In the genomic region with DNA sequence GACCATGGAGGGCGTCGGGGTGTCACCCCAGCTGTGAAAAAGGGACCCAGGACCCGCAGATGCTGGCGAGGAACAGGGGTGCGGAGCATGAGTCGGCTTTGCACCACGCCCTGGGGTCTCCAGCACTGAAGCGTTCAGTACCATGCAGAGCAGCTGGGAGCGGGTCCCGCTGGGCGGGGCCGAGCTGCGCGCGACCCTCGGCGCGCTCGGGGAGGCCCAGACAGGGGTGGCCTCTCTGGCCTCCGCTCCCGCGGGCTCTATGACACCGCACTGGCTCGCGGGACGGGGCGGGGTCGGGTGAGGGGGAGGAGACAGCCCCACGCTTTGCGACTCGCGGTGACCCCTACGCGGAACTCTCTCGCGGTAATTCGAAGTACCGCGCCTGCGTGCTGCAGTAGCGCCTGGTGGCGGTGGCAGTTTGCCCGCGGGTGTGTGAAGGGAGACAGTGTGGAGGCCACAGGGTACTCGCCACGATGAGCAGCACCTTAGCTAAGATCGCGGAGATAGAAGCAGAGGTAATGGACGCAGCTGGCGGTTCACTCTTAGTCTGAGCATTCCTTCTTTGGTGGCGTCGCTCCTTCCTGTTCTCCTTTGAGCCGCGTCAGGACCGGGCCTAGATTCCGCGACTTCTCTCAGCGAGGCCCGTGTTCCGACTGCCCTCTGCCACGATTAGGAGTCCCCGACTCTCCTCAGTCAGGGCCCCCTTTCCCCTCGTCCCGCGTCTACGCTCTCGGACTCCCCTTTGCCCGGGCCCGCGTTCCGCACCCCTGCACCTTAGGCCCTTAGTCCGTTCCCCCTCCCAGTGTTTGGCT, we compare ENCODE assay signal across 8 cellular contexts. TPM values are rescaled to one million over a fixed set of nuclear protein-coding genes. Genes with fewer than 3 reads are reported as not detected.
DNase-seq lines count a peak whose midpoint lies in the region; ATAC-seq and TF ChIP-seq lines count a peak whose summit lies in the region.

A gene with protein sequence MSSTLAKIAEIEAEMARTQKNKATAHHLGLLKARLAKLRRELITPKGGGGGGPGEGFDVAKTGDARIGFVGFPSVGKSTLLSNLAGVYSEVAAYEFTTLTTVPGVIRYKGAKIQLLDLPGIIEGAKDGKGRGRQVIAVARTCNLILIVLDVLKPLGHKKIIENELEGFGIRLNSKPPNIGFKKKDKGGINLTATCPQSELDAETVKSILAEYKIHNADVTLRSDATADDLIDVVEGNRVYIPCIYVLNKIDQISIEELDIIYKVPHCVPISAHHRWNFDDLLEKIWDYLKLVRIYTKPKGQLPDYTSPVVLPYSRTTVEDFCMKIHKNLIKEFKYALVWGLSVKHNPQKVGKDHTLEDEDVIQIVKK (plus strand): TSS at position 394 of the 812 bp plus-strand sequence. CDS start 80 bp downstream, at position 474.

- H3F3A ChIP-seq in DOHH2 (ENCODE audit: control insufficient read depth, insufficient read depth) (peaks cover 13% of the 10 kb centered on the region), GM23248 (ENCODE audit: insufficient read depth) (0 out of 2 replicates have a peak, but pooled peaks cover 3% of the 10 kb centered on the region)

- peak within 1 kb of the TSS; percentile 89 to 98 (median 94) for H3K4me3 Mint-ChIP-seq in naive thymus-derived CD8-positive, alpha-beta T cell

- peak within 1 kb of the TSS; percentile 90 to 97 (median 96) for H3K27ac Mint-ChIP-seq in naive thymus-derived CD8-positive, alpha-beta T cell

- H3K9me3 ChIP-seq in DOHH2 (ENCODE audit: control insufficient read depth, insufficient read depth, low read length) (peaks cover under 1% of the 10 kb centered on the region; the same call in 1 of the 2 replicates), GM23248 (ENCODE audit: low read depth) (no peaks in the 10 kb centered on the region), fibroblast of lung (ENCODE audit: control insufficient read depth, insufficient read depth, low read depth, low read length) (no peaks in the 10 kb centered on the region)

- H3K4me3 ChIP-seq in DOHH2 (ENCODE audit: low read length) (peak within 1 kb of the TSS; percentile 87), GM23248 (peak within 1 kb of the TSS; percentile 85), fibroblast of lung (replicated peaks in 1 of 4; ENCODE audit: control extremely low read depth in 1 of 4, insufficient read depth in 1 of 4, low read depth in 3 of 4, low read length in 4 of 4) (peak within 1 kb of the TSS; percentile 54 to 97 (median 89))

- peaks cover 45% of the 10 kb centered on the region for H3K36me3 ChIP-seq in DOHH2 (ENCODE audit: control insufficient read depth, low read length)
- H3K36me3 ChIP-seq in GM23248 (ENCODE audit: low read depth), result peaks cover 8% of the 10 kb centered on the region
- H3K36me3 ChIP-seq in fibroblast of lung (ENCODE audit: control insufficient read depth, insufficient read depth, low read length), result peaks cover 3% of the 10 kb centered on the region

- TF ChIP-seq CTCF in DOHH2 (IDR thresholded peaks at IDR 0.05; ENCODE audit: low read depth, low read length, poor library complexity, severe bottlenecking), result no peak
- no peak for TF ChIP-seq CTCF in fibroblast of lung (conservative IDR thresholded peaks at IDR 0.05 in 1 of 2, IDR thresholded peaks at IDR 0.05 in 1 of 2; ENCODE audit: low read depth in 1 of 2, low read length in 2 of 2)

- peaks cover 2 to 34% (median 5%) of the 10 kb centered on the region in 3 donors for H3K36me3 Mint-ChIP-seq in naive thymus-derived CD8-positive, alpha-beta T cell

- no peaks in the 10 kb centered on the region for H3K27me3 ChIP-seq in DOHH2 (ENCODE audit: control insufficient read depth, low read length)
- H3K27me3 ChIP-seq in GM23248 (replicated peaks; ENCODE audit: insufficient read depth), result no peaks in the 10 kb centered on the region
- no peaks in the 10 kb centered on the region for H3K27me3 ChIP-seq in fibroblast of lung (ENCODE audit: control insufficient read depth, insufficient read depth, low read length)

- H4K20me1 ChIP-seq in DOHH2 (ENCODE audit: control insufficient read depth, insufficient read depth, low read depth, low read length) (no peaks in the 10 kb centered on the region; the same call in 1 of the 2 replicates), GM23248 (ENCODE audit: insufficient read depth) (no peaks in the 10 kb centered on the region), fibroblast of lung (ENCODE audit: control insufficient read depth, extremely low read depth, insufficient read depth, low read length) (no peaks in the 10 kb centered on the region)

- peak; percentile 99 for DNase-seq in GM23248
- peak; percentile 96 for DNase-seq in Kasumi-1 (lab: John Stamatoyannopoulos, UW)
- peak; percentile 93 for DNase-seq in RPMI7951 (ENCODE audit: low read depth)
- peak; percentile 93 to 94 for DNase-seq in activated T-helper 1 cell treated with anti-CD3 and anti-CD28 coated beads, Interleukin-2, amount 50 U/mL, for 16 hours (ENCODE audit: low read depth in 1 of 2, low spot score in 1 of 2)
- DNase-seq in fibroblast of lung (ENCODE audit: low read depth in 2 of 2), result peak; percentile 92 to 96
- peak; percentile 92 to 98 (median 95) for DNase-seq in naive thymus-derived CD8-positive, alpha-beta T cell
- DNase-seq in stimulated activated naive CD4-positive, alpha-beta T cell (lab: John Stamatoyannopoulos, UW), result peak; percentile 89 to 96 (median 93)

- H3K4me1 ChIP-seq in DOHH2 (ENCODE audit: control insufficient read depth, low read length) (peaks cover 20% of the 10 kb centered on the region), GM23248 (ENCODE audit: insufficient read depth) (peaks cover 12% of the 10 kb centered on the region), fibroblast of lung (ENCODE audit: control insufficient read depth, extremely low read depth, insufficient read depth, low read length) (no peaks in the 10 kb centered on the region)

- peaks cover 0 to under 1% (median 0%) of the 10 kb centered on the region in 9 donors for H3K9me3 Mint-ChIP-seq in naive thymus-derived CD8-positive, alpha-beta T cell

- H3K9me2 ChIP-seq in DOHH2 (replicated peaks; ENCODE audit: control insufficient read depth, low read length) (no peaks in the 10 kb centered on the region), GM23248 (ENCODE audit: insufficient read depth) (no peaks in the 10 kb centered on the region)

- H3K27me3 Mint-ChIP-seq in naive thymus-derived CD8-positive, alpha-beta T cell, result peaks cover 0 to under 1% (median 0%) of the 10 kb centered on the region in 5 donors

- H3K27ac ChIP-seq in DOHH2 (ENCODE audit: low read depth, low read length) (peak within 1 kb of the TSS; percentile 51), GM23248 (peak within 1 kb of the TSS; percentile 81), fibroblast of lung (ENCODE audit: insufficient read depth, low read length) (peak within 1 kb of the TSS; percentile 83)

- H2AFZ ChIP-seq in GM23248, result peak within 1 kb of the TSS; percentile 97
- peak within 1 kb of the TSS; percentile 85 for H2AFZ ChIP-seq in fibroblast of lung (ENCODE audit: low read length)

- POLR2A ChIA-PET in naive thymus-derived CD8-positive, alpha-beta T cell (lab: Charles Lee), result interaction anchor here (0.5 to 5.6 kb wide), 14 partner anchors 9 to 449 kb away, joined by 3 to 69 read pairs (median 4); a partner anchor contains a TSS

- H3K4me2 ChIP-seq in DOHH2 (ENCODE audit: low read length) (peak within 1 kb of the TSS; percentile 95), GM23248 (ENCODE audit: unreplicated experiment) (peak within 1 kb of the TSS; percentile 86), fibroblast of lung (ENCODE audit: extremely low read depth, insufficient read depth, low read length) (peak within 1 kb of the TSS; percentile 87)

- H3K4me1 Mint-ChIP-seq in naive thymus-derived CD8-positive, alpha-beta T cell, result peaks cover 12 to 38% (median 23%) of the 10 kb centered on the region in 4 donors

- H3K9ac ChIP-seq in GM23248, result peak within 1 kb of the TSS; percentile 96
- H3K9ac ChIP-seq in fibroblast of lung (ENCODE audit: insufficient read depth, low read length), result peak within 1 kb of the TSS; percentile 84

- in situ Hi-C loops in GM23248 (cut with MboI), result no loop called here

- H3K79me2 ChIP-seq in DOHH2 (ENCODE audit: control insufficient read depth, low read length) (peaks cover 56% of the 10 kb centered on the region), GM23248 (ENCODE audit: insufficient read depth) (peaks cover 50% of the 10 kb centered on the region), fibroblast of lung (ENCODE audit: control insufficient read depth, insufficient read depth, low read length) (peaks cover 35% of the 10 kb centered on the region)

- ATAC-seq in naive thymus-derived CD8-positive, alpha-beta T cell, result peak; percentile 96 to 97

- 1% methylated on average over 65 of the region's 72 CpGs for WGBS in GM23248 (ENCODE audit: low coverage in 1 of 2, low lambda C conversion rate in 2 of 2, missing lambda C conversion rate in 2 of 2), 2 experiments

RNA-seq across cellular contexts. Expression of the gene that starts here (rescaled TPM):
- 65.0 and 73.0 TPM in 2 replicates for total RNA-seq in GM23248 (2014; rRNA removed; shearing (Covaris generic))
- polyA plus RNA-seq in GM23248 (2016; fragmentation: Nextera tagmentation; extraction: Ambion mirVana) (79.7 and 81.4 TPM in 2 replicates), fibroblast of lung (76.4 and 91.9 TPM in 2 replicates)
- total RNA-seq in RPMI7951 (2014; rRNA removed; shearing (Covaris generic)), result 72.3 and 83.7 TPM in 2 replicates
- 73.2 and 78.8 TPM in 2 replicates for total RNA-seq in fibroblast of lung
- 58.2 and 61.0 TPM in 2 replicates for polyA plus RNA-seq in fibroblast of lung (2012)
- 29.3 and 34.1 TPM in 2 replicates for polyA minus RNA-seq in fibroblast of lung (ENCODE audit: low replicate concordance)
- total RNA-seq in naive thymus-derived CD8-positive, alpha-beta T cell, result 100 to 1,000 TPM; 106 to 112 TPM
- polyA plus RNA-seq in naive thymus-derived CD8-positive, alpha-beta T cell, result 10 to 100 TPM; 82.1 to 92.7 (median 90.8) TPM

Comparison
In these comparisons a context has a peak if more than half of its experiments do, and no peak if none do; other contexts are left out.
1. Peak in every context shown above with its lines: DNase-seq, ATAC-seq, H3K4me3 ChIP-seq and H3K27ac ChIP-seq.